9 cellular contexts compared by ENCODE assay signal in genomic region chr9:127918201-127919107, GRCh38. TPM values are rescaled to one million over a fixed set of nuclear protein-coding genes. Genes with fewer than 3 reads are reported as not detected.
DNase-seq lines count a peak whose midpoint lies in the region; ATAC-seq, FAIRE-seq and TF ChIP-seq lines count a peak whose summit lies in the region.
"Had no signal": no experiment of that assay in that cellular context is flagged by ENCODE, and none has a peak within 500 bp of the region (broad histone marks: within the 10 kb centered on the region; RNA-seq: fewer than 3 reads in every experiment).

No MANE protein-coding gene starts in this region.

- intact Hi-C loops in Right ventricle myocardium inferior (cut with DNase I), result loop anchor here (5.0 kb wide), 2 partner anchors 41 to 131 kb away; partner anchors contain the start of genes AK1 and CDK9
- intact Hi-C loops in cardiac septum (cut with DNase I), result loop anchor here (2.0 to 5.0 kb wide), 4 partner anchors 41 to 184 kb away; partner anchors contain the start of genes AK1, CDK9, FPGS and TOR2A
- intact Hi-C loops in kidney (cut with DNase I), result no loop called here

- H3K4me1 ChIP-seq in kidney (ENCODE audit: control insufficient read depth in 1 of 2, insufficient read depth in 1 of 2, low read depth in 1 of 2, low read length in 2 of 2), result peaks cover 0 to 27% of the 10 kb centered on the region in 2 donors

- H3K4me1 Mint-ChIP-seq in activated naive CD8-positive, alpha-beta T cell (ENCODE audit: low read depth), result peaks cover 44% of the 10 kb centered on the region

- DNase-seq in Right ventricle myocardium inferior (ENCODE audit: missing footprints) (peak; percentile 71), cardiac septum (ENCODE audit: low spot score) (no peak), kidney (peak; percentile 71), SIG-M5 (lab: John Stamatoyannopoulos, UW) (no peak), NCI-H1092 (lab: John Stamatoyannopoulos, UW) (no peak), G401 (ENCODE audit: low spot score) (no peak), 8988T (no peak)

- no peaks in the 10 kb centered on the region for H3K9me3 ChIP-seq in kidney (ENCODE audit: control insufficient read depth in 1 of 2, low read length in 2 of 2)

- no peaks in the 10 kb centered on the region for H3K27me3 Mint-ChIP-seq in activated naive CD8-positive, alpha-beta T cell

- no peaks in the 10 kb centered on the region for H3K36me3 Mint-ChIP-seq in activated naive CD8-positive, alpha-beta T cell

- H3K9me3 Mint-ChIP-seq in activated naive CD8-positive, alpha-beta T cell (ENCODE audit: low read depth), result no peaks in the 10 kb centered on the region

- FAIRE-seq in kidney (lab: Jason Lieb, UNC), result no peak
- FAIRE-seq: GM18507 had no signal

- no peak for TF ChIP-seq CTCF in kidney (IDR thresholded peaks at IDR 0.05; ENCODE audit: borderline replicate concordance, extremely low read depth, insufficient read depth)

- no peak overlapping the region for H3K27ac ChIP-seq in kidney (ENCODE audit: low read depth in 2 of 2, low read length in 2 of 2)

- H3K4me3 Mint-ChIP-seq in activated naive CD8-positive, alpha-beta T cell, result peak overlapping the region; percentile 57

- in situ Hi-C loops in G401 (cut with HindIII; ENCODE audit: low sequenced_read_pairs), result no loop called here

- ATAC-seq in Right ventricle myocardium inferior, result peak; percentile 3

- H3K9ac ChIP-seq in kidney (ENCODE audit: low read length in 2 of 2), result no peak overlapping the region

- no peaks in the 10 kb centered on the region for H3K36me3 ChIP-seq in kidney (ENCODE audit: control insufficient read depth in 1 of 2, insufficient read depth in 2 of 2, low read length in 2 of 2)

- no peak overlapping the region for H3K4me3 ChIP-seq in kidney (ENCODE audit: low read length in 2 of 2)

- H3K27ac Mint-ChIP-seq in activated naive CD8-positive, alpha-beta T cell, result peak overlapping the region; percentile 46

RNA-seq across cellular contexts. Expression of gene ST6GALNAC4, which starts 1.6 kb away (rescaled TPM):
- 21.9 TPM for total RNA-seq in Right ventricle myocardium inferior
- 48.1 TPM for total RNA-seq in cardiac septum
- total RNA-seq in kidney, result 31.4 TPM
- 31.6 TPM for polyA plus RNA-seq in kidney (ENCODE audit: insufficient read depth, low read depth, low replicate concordance)
- 31.9 and 32.8 TPM in 2 replicates for total RNA-seq in G401 (2014; rRNA removed; shearing (Covaris generic))

RNA-seq across cellular contexts. Expression of gene PIP5KL1, which starts 12.1 kb away (rescaled TPM):
- total RNA-seq in Right ventricle myocardium inferior, result not detected
- total RNA-seq in cardiac septum, result 0.57 TPM
- 3.0 TPM for total RNA-seq in kidney
- 4.3 TPM for polyA plus RNA-seq in kidney (ENCODE audit: insufficient read depth, low read depth, low replicate concordance)
- total RNA-seq in G401 (2014; rRNA removed; shearing (Covaris generic)), result 0.68 and 23.4 TPM in 2 replicates

RNA-seq across cellular contexts. Expression of gene ST6GALNAC6, which starts 19.1 kb away (rescaled TPM):
- 43.3 TPM for total RNA-seq in Right ventricle myocardium inferior
- total RNA-seq in cardiac septum, result 49.4 TPM
- total RNA-seq in kidney, result 74.6 TPM
- polyA plus RNA-seq in kidney (ENCODE audit: insufficient read depth, low read depth, low replicate concordance), result 75.0 TPM
- total RNA-seq in G401 (2014; rRNA removed; shearing (Covaris generic)), result 44.8 and 73.0 TPM in 2 replicates

RNA-seq across cellular contexts. Expression of gene DPM2, which starts 19.2 kb away (rescaled TPM):
- total RNA-seq in Right ventricle myocardium inferior (11.9 TPM), cardiac septum (14.9 TPM), kidney (42.8 TPM)
- 70.0 TPM for polyA plus RNA-seq in kidney (ENCODE audit: insufficient read depth, low read depth, low replicate concordance)
- total RNA-seq in G401 (2014; rRNA removed; shearing (Covaris generic)), result 17.1 and 39.0 TPM in 2 replicates

RNA-seq across cellular contexts. Expression of gene AK1, which starts 41.0 kb away (rescaled TPM):
- total RNA-seq in Right ventricle myocardium inferior, result 880 TPM
- total RNA-seq in cardiac septum, result 484 TPM
- total RNA-seq in kidney, result 77.9 TPM
- 185 TPM for polyA plus RNA-seq in kidney (ENCODE audit: insufficient read depth, low read depth, low replicate concordance)
- 46.4 and 62.6 TPM in 2 replicates for total RNA-seq in G401 (2014; rRNA removed; shearing (Covaris generic))

Comparison
In these comparisons a context has a peak if more than half of its experiments do, and no peak if none do; other contexts are left out.
1. DNase-seq: peak in Right ventricle myocardium inferior (single experiment) and kidney (single experiment); none in cardiac septum (single experiment), SIG-M5 (single experiment), NCI-H1092 (single experiment), G401 (single experiment) and 8988T (single experiment).